Comparison of ENCODE assay signal across 1 cellular context in genomic region chr22:30286813-30287625, GRCh38.
TF ChIP-seq lines count a peak whose summit lies in the region.

No MANE protein-coding gene starts in this region.

TF ChIP-seq in HepG2, 621 proteins besides CTCF, POLR2A, EP300 and RAD21 (continued from another document and continues in another):
- TF ChIP-seq RERE (CRISPR knock-in tag; IDR thresholded peaks at IDR 0.05; ENCODE audit: low read depth) (no peak), ZNF350 (CRISPR knock-in tag; IDR thresholded peaks at IDR 0.05; ENCODE audit: borderline replicate concordance, low read depth) (no peak; the same call in 1 of the 2 replicates), KLF12 (CRISPR knock-in tag; IDR thresholded peaks at IDR 0.05; ENCODE audit: borderline replicate concordance) (no peak), ZNF563 (CRISPR knock-in tag; IDR thresholded peaks at IDR 0.05) (no peak), ZNF768 (CRISPR knock-in tag; IDR thresholded peaks at IDR 0.05) (0 out of 2 replicates have a peak, but pooled peaks have one; percentile 12), ZNF121 (CRISPR knock-in tag; IDR thresholded peaks at IDR 0.05) (no peak), SRSF1 (optimal IDR thresholded peaks at IDR 0.05; ENCODE audit: low read depth, low read length) (no peak), ZNF557 (CRISPR knock-in tag; IDR thresholded peaks at IDR 0.05) (no peak), ZNF75D (CRISPR knock-in tag; IDR thresholded peaks at IDR 0.05; ENCODE audit: borderline replicate concordance) (no peak), TAF1 (CRISPR knock-in tag; IDR thresholded peaks at IDR 0.05) (no peak), ZBTB25 (CRISPR knock-in tag; IDR thresholded peaks at IDR 0.05) (no peak), PITX1 (CRISPR knock-in tag; IDR thresholded peaks at IDR 0.05) (no peak), ZFYVE20 (CRISPR knock-in tag; IDR thresholded peaks at IDR 0.05; ENCODE audit: borderline replicate concordance, low read depth) (no peak), TERF1 (CRISPR knock-in tag; IDR thresholded peaks at IDR 0.05) (no peak), ZNF530 (CRISPR knock-in tag; IDR thresholded peaks at IDR 0.05; ENCODE audit: low read depth) (no peak), ZNF510 (CRISPR knock-in tag; IDR thresholded peaks at IDR 0.05; ENCODE audit: low read depth) (no peak), MTF2 (CRISPR knock-in tag; IDR thresholded peaks at IDR 0.05; ENCODE audit: borderline replicate concordance) (no peak), ZNF20 (CRISPR knock-in tag; IDR thresholded peaks at IDR 0.05) (no peak), FOSL1 (CRISPR knock-in tag; IDR thresholded peaks at IDR 0.05; ENCODE audit: borderline replicate concordance) (no peak), MTA1 (CRISPR knock-in tag; IDR thresholded peaks at IDR 0.05; ENCODE audit: borderline replicate concordance) (0 out of 2 replicates have a peak, but pooled peaks have one; percentile 18), TOPORS (CRISPR knock-in tag; IDR thresholded peaks at IDR 0.05) (no peak), ZSCAN5A (CRISPR knock-in tag; IDR thresholded peaks at IDR 0.05; ENCODE audit: borderline replicate concordance) (no peak), ATRX (CRISPR knock-in tag; IDR thresholded peaks at IDR 0.05; ENCODE audit: borderline replicate concordance) (no peak), SOX5 (CRISPR knock-in tag; IDR thresholded peaks at IDR 0.05; ENCODE audit: borderline replicate concordance) (no peak), ARID3A (IDR thresholded peaks at IDR 0.05; ENCODE audit: low read depth, low read length) (no peak), TMF1 (CRISPR knock-in tag; IDR thresholded peaks at IDR 0.05; ENCODE audit: low read depth) (no peak), HNRNPL (IDR thresholded peaks at IDR 0.05; ENCODE audit: low read depth, low read length) (no peak), LCORL (IDR thresholded peaks at IDR 0.05) (no peak), LCORL (CRISPR knock-in tag; IDR thresholded peaks at IDR 0.05) (no peak), RFX3 (CRISPR knock-in tag; IDR thresholded peaks at IDR 0.05) (no peak), ZBTB37 (CRISPR knock-in tag; IDR thresholded peaks at IDR 0.05) (no peak), ZSCAN29 (CRISPR knock-in tag; conservative IDR thresholded peaks at IDR 0.05) (no peak), FOXO1 (CRISPR knock-in tag; IDR thresholded peaks at IDR 0.05) (0 out of 2 replicates have a peak, but pooled peaks have one; percentile 15), ZBTB3 (CRISPR knock-in tag; IDR thresholded peaks at IDR 0.05; ENCODE audit: borderline replicate concordance, low read depth) (no peak), ZNF589 (CRISPR knock-in tag; conservative IDR thresholded peaks at IDR 0.05) (no peak), ZNF263 (CRISPR knock-in tag; IDR thresholded peaks at IDR 0.05) (peak; percentile 34; the same call in 1 of the 2 replicates), NRL (CRISPR knock-in tag; IDR thresholded peaks at IDR 0.05; ENCODE audit: borderline replicate concordance) (0 out of 2 replicates have a peak, but pooled peaks have one; percentile 44), CBX5 (CRISPR knock-in tag; IDR thresholded peaks at IDR 0.05; ENCODE audit: borderline replicate concordance) (no peak), ONECUT2 (CRISPR knock-in tag; IDR thresholded peaks at IDR 0.05) (no peak), TAF15 (IDR thresholded peaks at IDR 0.05; ENCODE audit: low read depth, low read length, poor library complexity, severe bottlenecking) (no peak), MBD4 (IDR thresholded peaks at IDR 0.05; ENCODE audit: borderline replicate concordance, low read length) (no peak), ZBTB1 (CRISPR knock-in tag; IDR thresholded peaks at IDR 0.05; ENCODE audit: borderline replicate concordance) (no peak), ZNF777 (CRISPR knock-in tag; IDR thresholded peaks at IDR 0.05) (no peak), TCF7L2 (IDR thresholded peaks at IDR 0.05; ENCODE audit: low read depth, low read length) (no peak), NR2C2 (CRISPR knock-in tag; IDR thresholded peaks at IDR 0.05; ENCODE audit: borderline replicate concordance) (no peak), RBM39 (IDR thresholded peaks at IDR 0.05; ENCODE audit: low read depth, low read length, poor library complexity, severe bottlenecking) (peak; percentile 62)
- TF ChIP-seq, protein P1, sequence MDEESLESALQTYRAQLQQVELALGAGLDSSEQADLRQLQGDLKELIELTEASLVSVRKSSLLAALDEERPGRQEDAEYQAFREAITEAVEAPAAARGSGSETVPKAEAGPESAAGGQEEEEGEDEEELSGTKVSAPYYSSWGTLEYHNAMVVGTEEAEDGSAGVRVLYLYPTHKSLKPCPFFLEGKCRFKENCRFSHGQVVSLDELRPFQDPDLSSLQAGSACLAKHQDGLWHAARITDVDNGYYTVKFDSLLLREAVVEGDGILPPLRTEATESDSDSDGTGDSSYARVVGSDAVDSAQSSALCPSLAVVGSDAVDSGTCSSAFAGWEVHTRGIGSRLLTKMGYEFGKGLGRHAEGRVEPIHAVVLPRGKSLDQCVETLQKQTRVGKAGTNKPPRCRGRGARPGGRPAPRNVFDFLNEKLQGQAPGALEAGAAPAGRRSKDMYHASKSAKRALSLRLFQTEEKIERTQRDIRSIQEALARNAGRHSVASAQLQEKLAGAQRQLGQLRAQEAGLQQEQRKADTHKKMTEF (CRISPR knock-in tag; IDR thresholded peaks at IDR 0.05): 0 out of 2 replicates have a peak, but pooled peaks have one; percentile 17
- TF ChIP-seq, protein P2, sequence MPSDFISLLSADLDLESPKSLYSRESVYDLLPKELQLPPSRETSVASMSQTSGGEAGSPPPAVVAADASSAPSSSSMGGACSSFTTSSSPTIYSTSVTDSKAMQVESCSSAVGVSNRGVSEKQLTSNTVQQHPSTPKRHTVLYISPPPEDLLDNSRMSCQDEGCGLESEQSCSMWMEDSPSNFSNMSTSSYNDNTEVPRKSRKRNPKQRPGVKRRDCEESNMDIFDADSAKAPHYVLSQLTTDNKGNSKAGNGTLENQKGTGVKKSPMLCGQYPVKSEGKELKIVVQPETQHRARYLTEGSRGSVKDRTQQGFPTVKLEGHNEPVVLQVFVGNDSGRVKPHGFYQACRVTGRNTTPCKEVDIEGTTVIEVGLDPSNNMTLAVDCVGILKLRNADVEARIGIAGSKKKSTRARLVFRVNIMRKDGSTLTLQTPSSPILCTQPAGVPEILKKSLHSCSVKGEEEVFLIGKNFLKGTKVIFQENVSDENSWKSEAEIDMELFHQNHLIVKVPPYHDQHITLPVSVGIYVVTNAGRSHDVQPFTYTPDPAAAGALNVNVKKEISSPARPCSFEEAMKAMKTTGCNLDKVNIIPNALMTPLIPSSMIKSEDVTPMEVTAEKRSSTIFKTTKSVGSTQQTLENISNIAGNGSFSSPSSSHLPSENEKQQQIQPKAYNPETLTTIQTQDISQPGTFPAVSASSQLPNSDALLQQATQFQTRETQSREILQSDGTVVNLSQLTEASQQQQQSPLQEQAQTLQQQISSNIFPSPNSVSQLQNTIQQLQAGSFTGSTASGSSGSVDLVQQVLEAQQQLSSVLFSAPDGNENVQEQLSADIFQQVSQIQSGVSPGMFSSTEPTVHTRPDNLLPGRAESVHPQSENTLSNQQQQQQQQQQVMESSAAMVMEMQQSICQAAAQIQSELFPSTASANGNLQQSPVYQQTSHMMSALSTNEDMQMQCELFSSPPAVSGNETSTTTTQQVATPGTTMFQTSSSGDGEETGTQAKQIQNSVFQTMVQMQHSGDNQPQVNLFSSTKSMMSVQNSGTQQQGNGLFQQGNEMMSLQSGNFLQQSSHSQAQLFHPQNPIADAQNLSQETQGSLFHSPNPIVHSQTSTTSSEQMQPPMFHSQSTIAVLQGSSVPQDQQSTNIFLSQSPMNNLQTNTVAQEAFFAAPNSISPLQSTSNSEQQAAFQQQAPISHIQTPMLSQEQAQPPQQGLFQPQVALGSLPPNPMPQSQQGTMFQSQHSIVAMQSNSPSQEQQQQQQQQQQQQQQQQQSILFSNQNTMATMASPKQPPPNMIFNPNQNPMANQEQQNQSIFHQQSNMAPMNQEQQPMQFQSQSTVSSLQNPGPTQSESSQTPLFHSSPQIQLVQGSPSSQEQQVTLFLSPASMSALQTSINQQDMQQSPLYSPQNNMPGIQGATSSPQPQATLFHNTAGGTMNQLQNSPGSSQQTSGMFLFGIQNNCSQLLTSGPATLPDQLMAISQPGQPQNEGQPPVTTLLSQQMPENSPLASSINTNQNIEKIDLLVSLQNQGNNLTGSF (CRISPR knock-in tag; IDR thresholded peaks at IDR 0.05): no peak
